ENCODE assay signal across 8 cellular contexts in genomic region chr1:206556748-206557635, GRCh38. TPM values are rescaled to one million over a fixed set of nuclear protein-coding genes. Genes with fewer than 3 reads are reported as not detected.
DNase-seq lines count a peak whose midpoint lies in the region; ATAC-seq and TF ChIP-seq lines count a peak whose summit lies in the region.

No MANE protein-coding gene starts in this region.

- peak; percentile 74 to 94 (median 85) for DNase-seq in CD4-positive, CD25-positive, alpha-beta regulatory T cell
- peak; percentile 80 for DNase-seq in GM20000 (ENCODE audit: low spot score)
- peak; percentile 27 for DNase-seq in HuH-7.5 (ENCODE audit: low spot score)
- DNase-seq in SHP77 treated with DMSO at 0.1 percent for 48 hours (lab: John Stamatoyannopoulos, UW): peak; percentile 63
- DNase-seq in activated effector memory CD4-positive, alpha-beta T cell treated with anti-CD3 and anti-CD28 coated beads, Interleukin-2, amount 50 U/mL, for 16 hours: peak; percentile 95
- DNase-seq in germinal center (ENCODE audit: low spot score): peak; percentile 82
- DNase-seq in nucleus accumbens (lab: John Stamatoyannopoulos, UW): peak in 48 of 56 donors; percentile 11 to 77 (median 49)
- peak; percentile 87 to 88 for DNase-seq in suprapubic skin (ENCODE audit: low spot score in 2 of 2)

- peak overlapping the region; percentile 99 for H3K4me3 ChIP-seq in CD4-positive, CD25-positive, alpha-beta regulatory T cell (ENCODE audit: low read depth, low read length)
- H3K4me3 ChIP-seq in suprapubic skin: peak overlapping the region; percentile 63

- H3K9me3 Mint-ChIP-seq in CD4-positive, CD25-positive, alpha-beta regulatory T cell: peaks cover 0 to 2% (median 0%) of the 10 kb centered on the region in 7 donors

- ATAC-seq in CD4-positive, CD25-positive, alpha-beta regulatory T cell (ENCODE audit: low read depth in 2 of 2): peak; percentile 65 to 68

- H3K27ac Mint-ChIP-seq in CD4-positive, CD25-positive, alpha-beta regulatory T cell: peak overlapping the region; percentile 79 to 98 (median 96)

- TF ChIP-seq CTCF in GM20000 (IDR thresholded peaks at IDR 0.05; ENCODE audit: extremely low read depth, missing control alignments): no peak
- TF ChIP-seq CTCF in suprapubic skin (IDR thresholded peaks at IDR 0.05): no peak

- TF ChIP-seq POLR2A in suprapubic skin (IDR thresholded peaks at IDR 0.05): peak in 1 of 2 donors; percentile 16

- no peaks in the 10 kb centered on the region for H3K9me3 ChIP-seq in CD4-positive, CD25-positive, alpha-beta regulatory T cell (ENCODE audit: control insufficient read depth in 2 of 2, low read length in 2 of 2)
- no peaks in the 10 kb centered on the region for H3K9me3 ChIP-seq in suprapubic skin

- WGBS in suprapubic skin: 2% methylated on average over 46 of the region's 67 CpGs

- H3K36me3 Mint-ChIP-seq in CD4-positive, CD25-positive, alpha-beta regulatory T cell: peaks cover 26% of the 10 kb centered on the region

- H3K4me3 Mint-ChIP-seq in CD4-positive, CD25-positive, alpha-beta regulatory T cell: peak overlapping the region; percentile 92 to 99 (median 96)

- no peaks in the 10 kb centered on the region for H3K27me3 ChIP-seq in CD4-positive, CD25-positive, alpha-beta regulatory T cell (ENCODE audit: control insufficient read depth, insufficient read depth, low read length)
- H3K27me3 ChIP-seq in suprapubic skin: no peaks in the 10 kb centered on the region

- H3K36me3 ChIP-seq in CD4-positive, CD25-positive, alpha-beta regulatory T cell (ENCODE audit: control insufficient read depth, insufficient read depth, low read length): peaks cover 17% of the 10 kb centered on the region
- H3K36me3 ChIP-seq in suprapubic skin: no peaks in the 10 kb centered on the region

- H3K27ac ChIP-seq in CD4-positive, CD25-positive, alpha-beta regulatory T cell (ENCODE audit: insufficient read depth, low read length, poor library complexity, severe bottlenecking): peak overlapping the region; percentile 83
- H3K27ac ChIP-seq in suprapubic skin: peak overlapping the region; percentile 78

- H3K4me1 ChIP-seq in CD4-positive, CD25-positive, alpha-beta regulatory T cell (ENCODE audit: control insufficient read depth, insufficient read depth, low read length, poor library complexity, severe bottlenecking): peaks cover 80% of the 10 kb centered on the region
- peaks cover 54% of the 10 kb centered on the region for H3K4me1 ChIP-seq in suprapubic skin

- no peaks in the 10 kb centered on the region for H3K27me3 Mint-ChIP-seq in CD4-positive, CD25-positive, alpha-beta regulatory T cell

- H3K4me1 Mint-ChIP-seq in CD4-positive, CD25-positive, alpha-beta regulatory T cell: peaks cover 15 to 78% (median 55%) of the 10 kb centered on the region in 4 donors

- TF ChIP-seq EP300 in suprapubic skin (IDR thresholded peaks at IDR 0.05): no peak

RNA-seq across cellular contexts. Expression of gene RASSF5, which starts 49.7 kb away (rescaled TPM):
- total RNA-seq in CD4-positive, CD25-positive, alpha-beta regulatory T cell: 158 TPM
- polyA plus RNA-seq in CD4-positive, CD25-positive, alpha-beta regulatory T cell: 100 to 1,000 TPM; 224 to 258 (median 231) TPM
- 10 to 100 TPM; 34.8 to 74.5 (median 64.9) TPM for total RNA-seq in suprapubic skin

RNA-seq across cellular contexts. Expression of gene EIF2D, which starts 55.3 kb away (rescaled TPM):
- 35.7 TPM for total RNA-seq in CD4-positive, CD25-positive, alpha-beta regulatory T cell
- 10 to 100 TPM; 21.3 to 32.6 (median 26.7) TPM for polyA plus RNA-seq in CD4-positive, CD25-positive, alpha-beta regulatory T cell
- total RNA-seq in suprapubic skin: 10 to 100 TPM; 55.0 to 69.1 (median 61.1) TPM

Comparison
In these comparisons a context has a peak if more than half of its experiments do, and no peak if none do; other contexts are left out.
1. Peak in every context shown above with its lines: DNase-seq, ATAC-seq, H3K4me3 ChIP-seq and H3K27ac ChIP-seq.
2. DNase-seq: peak in every context shown above with its lines; median percentile 95 in activated effector memory CD4-positive, alpha-beta T cell treated with anti-CD3 and anti-CD28 coated beads, Interleukin-2, amount 50 U/mL, for 16 hours; 88 in suprapubic skin; 85 in CD4-positive, CD25-positive, alpha-beta regulatory T cell; 82 in germinal center; 80 in GM20000; 63 in SHP77 treated with DMSO at 0.1 percent for 48 hours; 49 in nucleus accumbens; 27 in HuH-7.5.